25 cellular contexts compared by ENCODE assay signal in genomic region chr1:183276386-183276785, GRCh38.
DNase-seq lines count a peak whose midpoint lies in the region; ATAC-seq and TF ChIP-seq lines count a peak whose summit lies in the region.
"Had no signal": no experiment of that assay in that cellular context is flagged by ENCODE, and none has a peak within 500 bp of the region (broad histone marks: within the 10 kb centered on the region; RNA-seq: fewer than 3 reads in every experiment).

No MANE protein-coding gene starts in this region.

- dilution Hi-C loops in IMR-90 (cut with HindIII; ENCODE audit: low sequenced_read_pairs, unreplicated experiment), result no loop called here

- WGBS in IMR-90 (ENCODE audit: extremely low coverage in 2 of 2, insufficient read length in 1 of 2), 2 experiments, result 100% methylated on average over 1 of the region's 7 CpGs; no CpG with 5 or more reads in 1 of the 2 experiments
- 38% methylated on average over 7 of the region's 7 CpGs for WGBS in hepatocyte (ENCODE audit: low lambda C conversion rate, missing lambda C conversion rate)

- peak overlapping the region; percentile 48 for H3K4me2 ChIP-seq in BLaER1
- no peak overlapping the region for H3K4me2 ChIP-seq in IMR-90 (ENCODE audit: low read depth, low read length)
- peak overlapping the region; percentile 35 for H3K4me2 ChIP-seq in hepatocyte
- no peak overlapping the region for H3K4me2 ChIP-seq in osteoblast (ENCODE audit: insufficient read depth, low read length)

- H4K5ac ChIP-seq in IMR-90 (ENCODE audit: low read depth, low read length), result no peak overlapping the region

- no peak for TF ChIP-seq RAD21 in IMR-90 (IDR thresholded peaks at IDR 0.05; ENCODE audit: low read length)

- H3K9me1 ChIP-seq in IMR-90 (ENCODE audit: insufficient read depth, low read length), result peaks cover 26% of the 10 kb centered on the region

- BruUV-seq in IMR-90 (replicated peaks; lab: Mats Ljungman, UMichigan), result no TSS peak

- H3K27me3 ChIP-seq in BLaER1 (no peaks in the 10 kb centered on the region), IMR-90 (ENCODE audit: control insufficient read depth, insufficient read depth, low read length) (no peaks in the 10 kb centered on the region), hepatocyte (no peaks in the 10 kb centered on the region), osteoblast (ENCODE audit: insufficient read depth, low read length) (no peaks in the 10 kb centered on the region)
- H3K27me3 ChIP-seq: Peyer's patch, SJSA1 had no signal

- DNase-seq in IMR-90 (no peak), hepatocyte (ENCODE audit: low spot score) (peak; percentile 41), osteoblast (ENCODE audit: insufficient read length, low spot score, missing footprints) (no peak), NCI-H1417 (lab: John Stamatoyannopoulos, UW) (no peak), mucosa of gallbladder (ENCODE audit: low spot score) (no peak)
- DNase-seq in activated CD8-positive, alpha-beta memory T cell treated with anti-CD3 and anti-CD28 coated beads, Interleukin-2, amount 50 U/mL, for 48 hours, result no peak
- DNase-seq: ACHN; activated CD8-positive, alpha-beta memory T cell treated with anti-CD3 and anti-CD28 coated beads, Interleukin-2, amount 50 U/mL, for 4 hours; activated naive CD8-positive, alpha-beta T cell treated with anti-CD3 and anti-CD28 coated beads for 36 hours; DMS 273 treated with DMSO at 0.1 percent for 48 hours; effector CD4-positive, alpha-beta T cell; erythroblast; foreskin melanocyte; GF-D8; hippocampal formation; NCI-H1930; NCI-H226; right cardiac atrium; T-helper 2 cell; WERI-Rb-1 had no signal

- H3K4me3 ChIP-seq in BLaER1 (no peak overlapping the region), IMR-90 (ENCODE audit: insufficient read depth, low read depth, low read length) (no peak overlapping the region), hepatocyte (no peak overlapping the region), osteoblast (ENCODE audit: insufficient read depth, low read length) (no peak overlapping the region)
- H3K4me3 ChIP-seq: lung, Peyer's patch, SJSA1 had no signal

- H2AK9ac ChIP-seq in IMR-90 (replicated peaks; ENCODE audit: low read depth, low read length, poor library complexity), result no peak overlapping the region

- peak overlapping the region; percentile 27; the same call in 1 of the 2 replicates for H2AK5ac ChIP-seq in IMR-90 (ENCODE audit: low read depth, low read length)

- intact Hi-C loops in IMR-90 (cut with micrococcal nuclease), result loop anchor here (5.0 kb wide), 1 partner anchor 129 kb away; no protein-coding TSS in a partner anchor

- H3K4me1 ChIP-seq in BLaER1 (peaks cover 27% of the 10 kb centered on the region), IMR-90 (ENCODE audit: control insufficient read depth, insufficient read depth, low read length) (peaks cover 31% of the 10 kb centered on the region), hepatocyte (ENCODE audit: insufficient read depth) (peaks cover 23% of the 10 kb centered on the region), osteoblast (ENCODE audit: insufficient read depth, low read length) (peaks cover 61% of the 10 kb centered on the region)
- H3K4me1 ChIP-seq: Peyer's patch had no signal

- in situ Hi-C loops in IMR-90 (cut with MboI; ENCODE audit: low sequenced_read_pairs), result no loop called here

- H2BK15ac ChIP-seq in IMR-90 (ENCODE audit: low read depth, low read length), result peak overlapping the region; percentile 34; the same call in 1 of the 3 replicates

- peaks cover 0 to 29% of the 10 kb centered on the region in 2 experiments; a peak in 2 of 4 replicates for H3K79me1 ChIP-seq in IMR-90 (ENCODE audit: low read depth in 1 of 2, low read length in 2 of 2)

- H3K9me2 ChIP-seq in hepatocyte (replicated peaks; ENCODE audit: insufficient read depth), result no peaks in the 10 kb centered on the region

- H3K9me3 ChIP-seq in BLaER1 (no peaks in the 10 kb centered on the region), IMR-90 (ENCODE audit: control insufficient read depth, insufficient read depth, low read length) (no peaks in the 10 kb centered on the region), hepatocyte (ENCODE audit: low read depth) (no peaks in the 10 kb centered on the region), osteoblast (ENCODE audit: low read depth, low read length) (no peaks in the 10 kb centered on the region)
- H3K9me3 ChIP-seq: Peyer's patch, SJSA1 had no signal

- H2BK5ac ChIP-seq in IMR-90 (ENCODE audit: low read depth, low read length, poor library complexity, severe bottlenecking), result no peak overlapping the region

- no peaks in the 10 kb centered on the region for H3K79me2 ChIP-seq in hepatocyte
- peaks cover 2% of the 10 kb centered on the region for H3K79me2 ChIP-seq in osteoblast (ENCODE audit: insufficient read depth, low read length)

- H2AFZ ChIP-seq in IMR-90 (replicated peaks; ENCODE audit: low read length, poor library complexity), result peak overlapping the region; percentile 63
- no peak overlapping the region for H2AFZ ChIP-seq in hepatocyte
- peak overlapping the region; percentile 43 for H2AFZ ChIP-seq in osteoblast (ENCODE audit: low read length)

- peak overlapping the region; percentile 57 for H3K4ac ChIP-seq in IMR-90 (ENCODE audit: low read depth, low read length)

- no peak overlapping the region for H3K23ac ChIP-seq in IMR-90 (ENCODE audit: low read depth, low read length)

- no peak for TF ChIP-seq POLR2A in IMR-90 (IDR thresholded peaks at IDR 0.05; ENCODE audit: low read depth, low read length)

- peak overlapping the region; percentile 26 for H4K91ac ChIP-seq in IMR-90 (ENCODE audit: insufficient read depth, low read depth, low read length)

- H3K18ac ChIP-seq in IMR-90 (ENCODE audit: low read depth, low read length), result peak overlapping the region; percentile 6; the same call in 1 of the 2 replicates

- CTCF ChIA-PET in IMR-90 (lab: Yijun Ruan, JAX), result interaction anchor here (1.3 kb wide), 1 partner anchor 314 kb away, joined by 3 read pairs; no protein-coding TSS in a partner anchor

- H3K27ac ChIP-seq in BLaER1, result no peak overlapping the region
- no peak overlapping the region for H3K27ac ChIP-seq in IMR-90 (ENCODE audit: insufficient read depth, low read length)
- H3K27ac ChIP-seq in hepatocyte, result peak overlapping the region; percentile 68
- no peak overlapping the region for H3K27ac ChIP-seq in osteoblast (ENCODE audit: low read depth, low read length)
- H3K27ac ChIP-seq: Peyer's patch, SJSA1, WERI-Rb-1 had no signal

- TF ChIP-seq CTCF in IMR-90 (conservative IDR thresholded peaks at IDR 0.05; ENCODE audit: low read depth, low read length), result no peak
- TF ChIP-seq CTCF in hepatocyte (IDR thresholded peaks at IDR 0.05; ENCODE audit: poor library complexity), result no peak
- no peak for TF ChIP-seq CTCF in osteoblast (IDR thresholded peaks at IDR 0.05; ENCODE audit: extremely low read depth, low read depth, low read length)

- no peak overlapping the region for H4K8ac ChIP-seq in IMR-90 (ENCODE audit: low read depth in 2 of 2, low read length in 2 of 2)

- H3K36me3 ChIP-seq in BLaER1 (no peaks in the 10 kb centered on the region), IMR-90 (ENCODE audit: control insufficient read depth, insufficient read depth, low read length) (no peaks in the 10 kb centered on the region), hepatocyte (replicated peaks; ENCODE audit: insufficient read depth, low read depth) (no peaks in the 10 kb centered on the region), osteoblast (ENCODE audit: insufficient read depth, low read length) (no peaks in the 10 kb centered on the region)
- H3K36me3 ChIP-seq: Peyer's patch, SJSA1, WERI-Rb-1 had no signal

- H4K20me1 ChIP-seq in BLaER1 (no peaks in the 10 kb centered on the region), IMR-90 (ENCODE audit: insufficient read depth, low read length) (no peaks in the 10 kb centered on the region; the same call in 1 of the 2 replicates), hepatocyte (ENCODE audit: insufficient read depth, poor library complexity, severe bottlenecking) (no peaks in the 10 kb centered on the region), osteoblast (ENCODE audit: insufficient read depth, low read length) (no peaks in the 10 kb centered on the region)

- POLR2A ChIA-PET in IMR-90 (lab: Charles Lee; ENCODE audit: unreplicated experiment), result no interaction called here

- ATAC-seq in IMR-90 (ENCODE audit: low read depth) (no peak), GM21737 (IDR thresholded peaks at IDR 0.05; ENCODE audit: unreplicated experiment) (no peak)
- ATAC-seq: right cardiac atrium had no signal

- no peak overlapping the region; the same call in 1 of the 2 replicates for H3K14ac ChIP-seq in IMR-90 (replicated peaks; ENCODE audit: low read depth, low read length)

- H2BK120ac ChIP-seq in IMR-90 (ENCODE audit: low read depth, low read length), result peak overlapping the region; percentile 32

- H3K56ac ChIP-seq in IMR-90 (ENCODE audit: extremely low read depth, insufficient read depth, low read length), result no peak overlapping the region

- peak overlapping the region; percentile 85 for H2BK20ac ChIP-seq in IMR-90 (ENCODE audit: low read depth, low read length)

- no peak overlapping the region for H3K9ac ChIP-seq in BLaER1
- no peak overlapping the region for H3K9ac ChIP-seq in IMR-90 (ENCODE audit: low read depth, low read length)

TF ChIP-seq in IMR-90, 13 proteins besides CTCF, POLR2A, EP300 and RAD21:
- TF ChIP-seq FOS (IDR thresholded peaks at IDR 0.05; ENCODE audit: low read depth, low read length), result no peak
- TF ChIP-seq RCOR1 (IDR thresholded peaks at IDR 0.05; ENCODE audit: insufficient replicate concordance, low read length), result no peak
- TF ChIP-seq BHLHE40 (IDR thresholded peaks at IDR 0.05; ENCODE audit: low read depth, low read length), result no peak
- no peak for TF ChIP-seq CEBPB (IDR thresholded peaks at IDR 0.05; ENCODE audit: low read depth, low read length)
- TF ChIP-seq MAZ (IDR thresholded peaks at IDR 0.05; ENCODE audit: borderline replicate concordance, low read depth, low read length), result no peak
- TF ChIP-seq USF2 (IDR thresholded peaks at IDR 0.05; ENCODE audit: low read depth, low read length), result no peak
- no peak for TF ChIP-seq RFX5 (IDR thresholded peaks at IDR 0.05; ENCODE audit: low read depth, low read length)
- no peak for TF ChIP-seq CHD1 (IDR thresholded peaks at IDR 0.05; ENCODE audit: low read depth, low read length)
- no peak for TF ChIP-seq SMC3 (IDR thresholded peaks at IDR 0.05; ENCODE audit: low read depth, low read length)

Comparison
In these comparisons a context has a peak if more than half of its experiments do, and no peak if none do; other contexts are left out.
1. H3K4me2 ChIP-seq: peak in BLaER1 (single experiment) and hepatocyte (single experiment); none in IMR-90 (single experiment) and osteoblast (single experiment).